Comparison of ENCODE assay signal across 8 cellular contexts in genomic region chr2:42828487-42829416, GRCh38. TPM values are rescaled to one million over a fixed set of nuclear protein-coding genes. Genes with fewer than 3 reads are reported as not detected.
DNase-seq lines count a peak whose midpoint lies in the region; ATAC-seq and TF ChIP-seq lines count a peak whose summit lies in the region.

No MANE protein-coding gene starts in this region.

- DNase-seq in AG09319 (ENCODE audit: extremely low read depth, low read depth) = no peak
- peak; percentile 74 for DNase-seq in NCI-H69 (lab: John Stamatoyannopoulos, UW)
- DNase-seq in activated CD4-positive, alpha-beta T cell treated with anti-CD3 and anti-CD28 coated beads, Interleukin-2, amount 50 U/mL, for 1 hour = peak; percentile 64
- peak; percentile 47 to 71 for DNase-seq in dermis microvascular lymphatic vessel endothelial cell (ENCODE audit: low read depth in 2 of 2)
- DNase-seq in lung (ENCODE audit: low spot score) = peak; percentile 65
- peak; percentile 23 for DNase-seq in stimulated activated CD8-positive, alpha-beta memory T cell treated with anti-CD3 and anti-CD28 coated beads, Interleukin-12 subunit alpha, Interleukin-12 subunit beta, amount 100 ng/mL, for 24 hours (ENCODE audit: extremely low read depth)

- no peak overlapping the region for H3K4me3 ChIP-seq in lung

- H3K4me1 ChIP-seq in lung (ENCODE audit: control insufficient read depth in 2 of 2, insufficient read depth in 2 of 2, low read length in 2 of 2) = peaks cover 0 to 3% of the 10 kb centered on the region in 2 donors

- H3K27me3 ChIP-seq in lung (ENCODE audit: control insufficient read depth, insufficient read depth) = no peaks in the 10 kb centered on the region

- ATAC-seq in GM18870 (IDR thresholded peaks at IDR 0.05; ENCODE audit: unreplicated experiment) (peak; percentile 65), HG03280 (IDR thresholded peaks at IDR 0.05; ENCODE audit: unreplicated experiment) (peak; percentile 90), lung (ENCODE audit: insufficient read depth, low FRiP score) (peak; percentile 81)

- H3K9me3 ChIP-seq in lung (ENCODE audit: control insufficient read depth in 2 of 2, insufficient read depth in 1 of 2, low read length in 1 of 2) = no peaks in the 10 kb centered on the region

- no peak overlapping the region for H3K27ac ChIP-seq in lung (ENCODE audit: low read depth in 1 of 2, low read length in 1 of 2)

- TF ChIP-seq CTCF in AG09319 (IDR thresholded peaks at IDR 0.05; ENCODE audit: low read depth, low read length) (peak; percentile 81), lung (IDR thresholded peaks at IDR 0.05; ENCODE audit: control extremely low read depth, extremely low read depth) (peak; percentile 63)

- 29 to 37% methylated on average over 12 of the region's 12 CpGs for WGBS in lung, 2 donors

- no peaks in the 10 kb centered on the region for H3K36me3 ChIP-seq in lung (ENCODE audit: control insufficient read depth in 2 of 2, insufficient read depth in 2 of 2, low read length in 2 of 2)

RNA-seq across cellular contexts. Expression of gene HAAO, which starts 36.4 kb away (rescaled TPM):
- total RNA-seq in dermis microvascular lymphatic vessel endothelial cell (not detected in 2 replicates), lung (10 to 100 TPM; 12.5 to 13.0 TPM)
- 1 to 10 TPM; 3.7 to 6.2 TPM for polyA plus RNA-seq in lung

Comparison
In these comparisons a context has a peak if more than half of its experiments do, and no peak if none do; other contexts are left out.
1. RNA of gene HAAO, which starts 36.4 kb away (total RNA-seq): 12.5 to 13.0 TPM in lung; not detected in dermis microvascular lymphatic vessel endothelial cell; every median in the first group is over 10 times any median in the second.
2. Peak in every context shown above with its lines, with median percentiles within 50 percentile points of each other: ATAC-seq.